In genomic region chr14:61644834-61645233, GRCh38 we compare ENCODE assay signal across 9 cellular contexts. TPM values are rescaled to one million over a fixed set of nuclear protein-coding genes. Genes with fewer than 3 reads are reported as not detected.
DNase-seq lines count a peak whose midpoint lies in the region; ATAC-seq and TF ChIP-seq lines count a peak whose summit lies in the region.
"Had no signal": no experiment of that assay in that cellular context is flagged by ENCODE, and none has a peak within 500 bp of the region (broad histone marks: within the 10 kb centered on the region; RNA-seq: fewer than 3 reads in every experiment).

No MANE protein-coding gene starts in this region.

- no peak for TF ChIP-seq CTCF in GM13977 (IDR thresholded peaks at IDR 0.05; ENCODE audit: extremely low read depth, insufficient read depth, missing control alignments)
- no peak for TF ChIP-seq CTCF in CD8-positive, alpha-beta T cell (IDR thresholded peaks at IDR 0.05)

- no peaks in the 10 kb centered on the region for H3K27me3 ChIP-seq in CD8-positive, alpha-beta T cell (ENCODE audit: insufficient read depth, low read length)

- H3K4me1 ChIP-seq in CD8-positive, alpha-beta T cell (ENCODE audit: insufficient read depth, low read length): peaks cover 22% of the 10 kb centered on the region

- no peak overlapping the region for H3K4me3 ChIP-seq in CD8-positive, alpha-beta T cell (ENCODE audit: low read depth, low read length)

- peaks cover 27% of the 10 kb centered on the region for H3K4me1 Mint-ChIP-seq in CD8-positive, alpha-beta T cell (ENCODE audit: low read depth)
- H3K4me1 Mint-ChIP-seq in activated T-helper 17 cell treated with anti-CD3 and anti-CD28 coated beads, Interleukin-2, amount 50 U/mL, for 72 hours: peaks cover 20% of the 10 kb centered on the region

- H3K9me3 Mint-ChIP-seq in CD8-positive, alpha-beta T cell: no peaks in the 10 kb centered on the region
- no peaks in the 10 kb centered on the region for H3K9me3 Mint-ChIP-seq in activated T-helper 17 cell treated with anti-CD3 and anti-CD28 coated beads, Interleukin-2, amount 50 U/mL, for 72 hours

- no peak overlapping the region for H3K4me3 Mint-ChIP-seq in CD8-positive, alpha-beta T cell
- H3K4me3 Mint-ChIP-seq in activated T-helper 17 cell treated with anti-CD3 and anti-CD28 coated beads, Interleukin-2, amount 50 U/mL, for 72 hours: no peak overlapping the region
- H3K4me3 Mint-ChIP-seq: activated CD8-positive, alpha-beta T cell treated with anti-CD3 and anti-CD28 coated beads for 36 hours had no signal

- H3K27ac Mint-ChIP-seq in CD8-positive, alpha-beta T cell: no peak overlapping the region
- no peak overlapping the region for H3K27ac Mint-ChIP-seq in activated T-helper 17 cell treated with anti-CD3 and anti-CD28 coated beads, Interleukin-2, amount 50 U/mL, for 72 hours
- H3K27ac Mint-ChIP-seq: activated CD8-positive, alpha-beta T cell treated with anti-CD3 and anti-CD28 coated beads for 36 hours had no signal

- CTCF ChIA-PET in CD8-positive, alpha-beta T cell (lab: Charles Lee): no interaction called here

- peak; percentile 36 for DNase-seq in GM13977 (ENCODE audit: low spot score)
- peak; percentile 30 for DNase-seq in NAMALWA (ENCODE audit: low spot score)
- DNase-seq in cerebellar cortex (ENCODE audit: low spot score): peak; percentile 80
- no peak for DNase-seq in CD8-positive, alpha-beta T cell
- DNase-seq in dedifferentiated amniotic fluid mesenchymal stem cell (ENCODE audit: extremely low spot score): no peak
- DNase-seq in EL: no peak
- DNase-seq: activated CD8-positive, alpha-beta T cell treated with anti-CD3 and anti-CD28 coated beads for 36 hours had no signal

- no peaks in the 10 kb centered on the region for H3K36me3 ChIP-seq in CD8-positive, alpha-beta T cell (ENCODE audit: insufficient read depth, low read length)

- no peaks in the 10 kb centered on the region for H3K9me3 ChIP-seq in CD8-positive, alpha-beta T cell (ENCODE audit: low read length)

- peak; percentile 71 for ATAC-seq in GM21717 (IDR thresholded peaks at IDR 0.05; ENCODE audit: unreplicated experiment)
- ATAC-seq in CD8-positive, alpha-beta T cell: no peak
- no peak for ATAC-seq in activated T-helper 17 cell treated with anti-CD3 and anti-CD28 coated beads, Interleukin-2, amount 50 U/mL, for 72 hours (replicated peaks)
- ATAC-seq: activated CD8-positive, alpha-beta T cell treated with anti-CD3 and anti-CD28 coated beads for 36 hours had no signal

- H3K36me3 Mint-ChIP-seq in CD8-positive, alpha-beta T cell: no peaks in the 10 kb centered on the region
- H3K36me3 Mint-ChIP-seq in activated T-helper 17 cell treated with anti-CD3 and anti-CD28 coated beads, Interleukin-2, amount 50 U/mL, for 72 hours (ENCODE audit: low read depth): no peaks in the 10 kb centered on the region

- in situ Hi-C loops in GM13977 (cut with MboI; ENCODE audit: low pct_unique_long_range_greater_than_20kb, low sequenced_read_pairs, unreplicated experiment): no loop called here

- intact Hi-C loops in CD8-positive, alpha-beta T cell (cut with DNase I, micrococcal nuclease): loop anchor here in 1 of 2 experiments (5.0 kb wide), 2 partner anchors 38 to 78 kb away; no protein-coding TSS in a partner anchor

- POLR2A ChIA-PET in CD8-positive, alpha-beta T cell (lab: Charles Lee): no interaction called here

- H3K27me3 Mint-ChIP-seq in CD8-positive, alpha-beta T cell (ENCODE audit: low read depth): no peaks in the 10 kb centered on the region
- H3K27me3 Mint-ChIP-seq in activated T-helper 17 cell treated with anti-CD3 and anti-CD28 coated beads, Interleukin-2, amount 50 U/mL, for 72 hours: no peaks in the 10 kb centered on the region
- H3K27me3 Mint-ChIP-seq: activated CD8-positive, alpha-beta T cell treated with anti-CD3 and anti-CD28 coated beads for 36 hours had no signal

- no peak overlapping the region for H3K27ac ChIP-seq in CD8-positive, alpha-beta T cell (ENCODE audit: low read depth, low read length)

RNA-seq across cellular contexts. Expression of gene HIF1A, which starts 50.5 kb away (rescaled TPM):
- 100 to 1,000 TPM; 335 to 340 TPM for total RNA-seq in CD8-positive, alpha-beta T cell
- 100 to 1,000 TPM; 123 to 176 TPM for total RNA-seq in activated T-helper 17 cell treated with anti-CD3 and anti-CD28 coated beads, Interleukin-2, amount 50 U/mL, for 72 hours

Comparison
In these comparisons a context has a peak if more than half of its experiments do, and no peak if none do; other contexts are left out.
1. DNase-seq: peak in GM13977 (single experiment), NAMALWA (single experiment) and cerebellar cortex (single experiment); none in CD8-positive, alpha-beta T cell (0 of 7), dedifferentiated amniotic fluid mesenchymal stem cell (single experiment) and EL (single experiment).